ENCODE assay signal across 15 cellular contexts in the genomic region with DNA sequence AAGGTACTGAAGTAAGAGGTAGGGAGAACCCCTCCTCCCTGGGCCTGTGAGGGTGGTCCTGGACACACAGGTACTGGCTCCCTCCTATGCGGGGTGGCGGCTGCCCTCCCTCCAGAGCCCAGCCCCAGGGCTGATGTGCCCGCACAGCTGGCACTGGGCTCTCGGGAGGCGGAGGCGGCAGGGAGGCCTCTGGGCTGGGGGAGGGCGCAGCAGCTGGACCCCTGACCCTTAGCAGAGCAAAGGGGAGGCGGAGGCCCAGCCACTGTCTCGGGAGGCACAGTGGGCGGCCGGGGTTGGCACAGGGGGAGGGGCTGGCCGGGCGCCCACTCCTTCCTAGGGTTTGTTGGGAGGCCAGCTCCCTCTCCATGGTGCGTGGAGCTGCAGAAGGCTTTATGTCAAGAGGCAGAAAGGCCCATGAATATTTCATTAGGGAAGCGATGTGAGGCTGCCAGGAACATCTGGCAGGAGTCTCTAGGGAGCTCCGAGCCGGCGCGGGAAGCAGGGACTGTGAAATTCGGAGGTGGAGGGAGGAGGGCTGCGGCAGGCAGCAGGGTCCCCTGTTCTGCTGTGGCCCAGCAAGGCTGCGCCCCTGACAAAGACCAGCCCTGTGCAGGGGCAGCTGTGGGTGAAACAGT. TPM values are rescaled to one million over a fixed set of nuclear protein-coding genes. Genes with fewer than 3 reads are reported as not detected.
DNase-seq lines count a peak whose midpoint lies in the region; ATAC-seq and TF ChIP-seq lines count a peak whose summit lies in the region.
"Had no signal": no experiment of that assay in that cellular context is flagged by ENCODE, and none has a peak within 500 bp of the region (broad histone marks: within the 10 kb centered on the region; RNA-seq: fewer than 3 reads in every experiment).

No MANE protein-coding gene starts in this region.

- H3K27me3 Mint-ChIP-seq in activated CD4-positive, alpha-beta T cell treated with anti-CD3 and anti-CD28 coated beads for 36 hours = no peaks in the 10 kb centered on the region

- H3K4me3 ChIP-seq in HEK293 (ENCODE audit: low read depth, low read length) = no peak overlapping the region
- no peak overlapping the region for H3K4me3 ChIP-seq in SJCRH30
- no peak overlapping the region for H3K4me3 ChIP-seq in lower lobe of right lung
- no peak overlapping the region for H3K4me3 ChIP-seq in mammary epithelial cell (replicated peaks in 1 of 3; ENCODE audit: insufficient read depth in 1 of 3, low read depth in 2 of 3, low read length in 3 of 3)
- H3K4me3 ChIP-seq in mesenchymal stem cell (ENCODE audit: insufficient read depth in 1 of 2, low read depth in 1 of 2, low read length in 2 of 2) = no peak overlapping the region
- H3K4me3 ChIP-seq: coronary artery, pancreas had no signal

- WGBS in mammary epithelial cell (ENCODE audit: low coverage, missing lambda C conversion rate) = 11% methylated on average over 12 of the region's 22 CpGs
- WGBS in mesenchymal stem cell = 81% methylated on average over 22 of the region's 22 CpGs

- H3K4me3 Mint-ChIP-seq in activated CD4-positive, alpha-beta T cell treated with anti-CD3 and anti-CD28 coated beads for 36 hours = no peak overlapping the region
- H3K4me3 Mint-ChIP-seq: activated naive CD8-positive, alpha-beta T cell treated with anti-CD3 and anti-CD28 coated beads, Interleukin-2, amount 50 U/mL, for 24 hours; type B pancreatic cell had no signal

- H2AK5ac ChIP-seq in mesenchymal stem cell (ENCODE audit: low read length, severe bottlenecking) = no peak overlapping the region

- no peak overlapping the region for H2BK120ac ChIP-seq in mesenchymal stem cell (ENCODE audit: low read depth, low read length)

- CTCF ChIA-PET in HEK293 (lab: Yijun Ruan, JAX) = no interaction called here
- CTCF ChIA-PET in mammary epithelial cell (lab: Charles Lee; ENCODE audit: low non-redundant PET) = no interaction called here
- CTCF ChIA-PET in activated CD4-positive, alpha-beta T cell treated with anti-CD3 and anti-CD28 coated beads for 36 hours (lab: Charles Lee) = interaction anchor here (0.5 kb wide), 1 partner anchor 271 kb away, joined by 4 read pairs; no protein-coding TSS in a partner anchor

- H3K27ac ChIP-seq in HEK293 (ENCODE audit: extremely low read depth, low read depth, low read length) = no peak overlapping the region
- H3K27ac ChIP-seq in SJCRH30 = no peak overlapping the region
- H3K27ac ChIP-seq in lower lobe of right lung = no peak overlapping the region
- H3K27ac ChIP-seq in mammary epithelial cell (ENCODE audit: insufficient read depth, low read depth, low read length) = no peak overlapping the region
- H3K27ac ChIP-seq in mesenchymal stem cell (ENCODE audit: low read length, poor library complexity, severe bottlenecking) = no peak overlapping the region
- H3K27ac ChIP-seq: coronary artery, pancreas had no signal

- DNase-seq in 8988T (peak; percentile 56), SJCRH30 (peak; percentile 72 to 81), lower lobe of right lung (peak; percentile 13), mammary epithelial cell (no peak), NCI-H226 (no peak), mesenchymal stem cell (no peak)
- DNase-seq in activated CD4-positive, alpha-beta T cell treated with anti-CD3 and anti-CD28 coated beads for 36 hours = no peak
- DNase-seq: activated naive CD8-positive, alpha-beta T cell treated with anti-CD3 and anti-CD28 coated beads, Interleukin-2, amount 50 U/mL, for 24 hours; mesendoderm had no signal

- no peak overlapping the region for H3K14ac ChIP-seq in mesenchymal stem cell (ENCODE audit: low read length in 2 of 2)

- peaks cover 2% of the 10 kb centered on the region for H3K9me3 Mint-ChIP-seq in activated CD4-positive, alpha-beta T cell treated with anti-CD3 and anti-CD28 coated beads for 36 hours (ENCODE audit: low read depth)

- H3K27me3 ChIP-seq in SJCRH30 = 0 out of 2 replicates have a peak, but pooled peaks cover 7% of the 10 kb centered on the region
- peaks cover 66% of the 10 kb centered on the region for H3K27me3 ChIP-seq in lower lobe of right lung (ENCODE audit: low read depth)
- H3K27me3 ChIP-seq in mammary epithelial cell (ENCODE audit: insufficient read depth, low read length) = peaks cover 10% of the 10 kb centered on the region
- H3K27me3 ChIP-seq in mesenchymal stem cell (ENCODE audit: control insufficient read depth in 1 of 2, insufficient read depth in 1 of 2, low read length in 2 of 2) = peaks cover 3 to 91% of the 10 kb centered on the region in 2 experiments

- no peaks in the 10 kb centered on the region for H3K79me2 ChIP-seq in mammary epithelial cell (ENCODE audit: insufficient read depth, low read length)

- no peak overlapping the region for H3K18ac ChIP-seq in mesenchymal stem cell (ENCODE audit: low read depth in 1 of 2, low read length in 2 of 2)

- H3K4ac ChIP-seq in mesenchymal stem cell (ENCODE audit: low read depth in 1 of 2, low read length in 2 of 2) = no peak overlapping the region

- H2BK15ac ChIP-seq in mesenchymal stem cell (ENCODE audit: low read depth, poor library complexity, severe bottlenecking) = no peak overlapping the region

- no peaks in the 10 kb centered on the region for H3K4me1 Mint-ChIP-seq in activated CD4-positive, alpha-beta T cell treated with anti-CD3 and anti-CD28 coated beads for 36 hours

- H3K4me2 ChIP-seq in mammary epithelial cell (ENCODE audit: insufficient read depth, low read depth, low read length) = no peak overlapping the region
- H3K4me2 ChIP-seq in mesenchymal stem cell (ENCODE audit: low read length, poor library complexity, severe bottlenecking) = no peak overlapping the region

- in situ Hi-C loops in mammary epithelial cell (cut with MboI; ENCODE audit: low sequenced_read_pairs in 2 of 2) = no loop called here

- intact Hi-C loops in lower lobe of right lung (cut with DNase I) = no loop called here
- intact Hi-C loops in mammary epithelial cell (cut with micrococcal nuclease) = loop anchor here (5.0 kb wide), 2 partner anchors 108 to 232 kb away; no protein-coding TSS in a partner anchor
- intact Hi-C loops in activated CD4-positive, alpha-beta T cell treated with anti-CD3 and anti-CD28 coated beads for 36 hours (cut with DNase I, micrococcal nuclease) = no loop called here

- H3K36me3 ChIP-seq in HEK293 (ENCODE audit: control insufficient read depth in 2 of 2, insufficient read depth in 1 of 2, low read length in 2 of 2) (no peaks in the 10 kb centered on the region), SJCRH30 (no peaks in the 10 kb centered on the region), lower lobe of right lung (no peaks in the 10 kb centered on the region), mammary epithelial cell (ENCODE audit: insufficient read depth, low read length) (no peaks in the 10 kb centered on the region), mesenchymal stem cell (ENCODE audit: control insufficient read depth in 1 of 2, insufficient read depth in 2 of 2, low read depth in 1 of 2, low read length in 2 of 2) (no peaks in the 10 kb centered on the region)
- H3K36me3 ChIP-seq: pancreas had no signal

- H2AFZ ChIP-seq in mammary epithelial cell (ENCODE audit: low read depth, low read length) (no peak overlapping the region), mesenchymal stem cell (ENCODE audit: low read depth, low read length) (no peak overlapping the region)

- no peak overlapping the region for H4K91ac ChIP-seq in mesenchymal stem cell (ENCODE audit: low read length)

- peaks cover 2% of the 10 kb centered on the region for H4K20me1 ChIP-seq in mammary epithelial cell (ENCODE audit: insufficient read depth, low read length)

- POLR2A ChIA-PET in HEK293 (lab: Yijun Ruan, JAX) = no interaction called here
- POLR2A ChIA-PET in activated CD4-positive, alpha-beta T cell treated with anti-CD3 and anti-CD28 coated beads for 36 hours (lab: Charles Lee) = no interaction called here

- no peaks in the 10 kb centered on the region for H3K79me1 ChIP-seq in mesenchymal stem cell (replicated peaks; ENCODE audit: low read length, poor library complexity, severe bottlenecking)

- dilution Hi-C loops in mammary epithelial cell (cut with HindIII; ENCODE audit: low sequenced_read_pairs) = loop anchor here (5.0 kb wide), 5 partner anchors 52 to 168 kb away; partner anchors contain the start of genes CDH15 and ZNF778

- H3K9ac ChIP-seq in mammary epithelial cell (ENCODE audit: insufficient read depth, low read length) = no peak overlapping the region
- H3K9ac ChIP-seq in mesenchymal stem cell (ENCODE audit: low read length) = no peak overlapping the region

- no peaks in the 10 kb centered on the region for H3K9me3 ChIP-seq in HEK293 (ENCODE audit: control insufficient read depth, insufficient read depth, low read depth, low read length)
- no peaks in the 10 kb centered on the region for H3K9me3 ChIP-seq in SJCRH30 (replicated peaks)
- no peaks in the 10 kb centered on the region for H3K9me3 ChIP-seq in lower lobe of right lung
- H3K9me3 ChIP-seq in mammary epithelial cell (replicated peaks; ENCODE audit: insufficient read depth, low read length) = no peaks in the 10 kb centered on the region
- peaks cover 5% of the 10 kb centered on the region for H3K9me3 ChIP-seq in mesenchymal stem cell (ENCODE audit: control insufficient read depth, low read length)
- H3K9me3 ChIP-seq: pancreas had no signal

- H3K27ac Mint-ChIP-seq in activated CD4-positive, alpha-beta T cell treated with anti-CD3 and anti-CD28 coated beads for 36 hours = no peak overlapping the region
- H3K27ac Mint-ChIP-seq: activated naive CD8-positive, alpha-beta T cell treated with anti-CD3 and anti-CD28 coated beads, Interleukin-2, amount 50 U/mL, for 24 hours; IgD-negative memory B cell; type B pancreatic cell had no signal

- TF ChIP-seq CTCF in HEK293 (tag by site-specific recombination; IDR thresholded peaks at IDR 0.05) (no peak), lower lobe of right lung (IDR thresholded peaks at IDR 0.05) (no peak), mammary epithelial cell (conservative IDR thresholded peaks at IDR 0.05 in 1 of 2, IDR thresholded peaks at IDR 0.05 in 1 of 2; ENCODE audit: extremely low read depth in 1 of 2, insufficient read depth in 1 of 2, low read depth in 1 of 2, low read length in 2 of 2) (no peak)

- no peak for ATAC-seq in lower lobe of right lung
- ATAC-seq in activated CD4-positive, alpha-beta T cell treated with anti-CD3 and anti-CD28 coated beads for 36 hours = no peak
- ATAC-seq: activated naive CD8-positive, alpha-beta T cell treated with anti-CD3 and anti-CD28 coated beads, Interleukin-2, amount 50 U/mL, for 24 hours; esophagus mucosa; pancreas had no signal

- no peak overlapping the region for H2BK12ac ChIP-seq in mesenchymal stem cell (ENCODE audit: low read length in 2 of 2)

- H3K23ac ChIP-seq in mesenchymal stem cell (ENCODE audit: low read length in 2 of 2) = no peak overlapping the region

- no peak overlapping the region for H4K8ac ChIP-seq in mesenchymal stem cell (ENCODE audit: low read length)

- no peaks in the 10 kb centered on the region for H3K36me3 Mint-ChIP-seq in activated CD4-positive, alpha-beta T cell treated with anti-CD3 and anti-CD28 coated beads for 36 hours (ENCODE audit: low read depth)
- H3K36me3 Mint-ChIP-seq: type B pancreatic cell had no signal

- no peak overlapping the region for H2BK5ac ChIP-seq in mesenchymal stem cell (ENCODE audit: low read depth, low read length, poor library complexity, severe bottlenecking)

- no TSS peak for BruUV-seq in mammary epithelial cell (replicated peaks; lab: Mats Ljungman, UMichigan)

- H3K4me1 ChIP-seq in HEK293 (ENCODE audit: control insufficient read depth, insufficient read depth, low read length) (no peaks in the 10 kb centered on the region; the same call in 1 of the 2 replicates), SJCRH30 (peaks cover 20% of the 10 kb centered on the region), lower lobe of right lung (no peaks in the 10 kb centered on the region), mammary epithelial cell (ENCODE audit: insufficient read depth, low read length) (peaks cover 22% of the 10 kb centered on the region), mesenchymal stem cell (ENCODE audit: control insufficient read depth, insufficient read depth, low read depth, low read length) (no peaks in the 10 kb centered on the region)
- H3K4me1 ChIP-seq: pancreas had no signal

RNA-seq across cellular contexts. Expression of gene ACSF3, which starts 44.1 kb away (rescaled TPM):
- 9.2 and 11.8 TPM in 2 replicates for total RNA-seq in SJCRH30 (2014; rRNA removed; shearing (Covaris generic))
- total RNA-seq in lower lobe of right lung = 31.7 TPM
- 10 to 100 TPM; 18.0 to 31.8 TPM for total RNA-seq in mammary epithelial cell
- 13.3 TPM for polyA plus RNA-seq in mammary epithelial cell
- 22.6 TPM for polyA minus RNA-seq in mammary epithelial cell
- polyA plus RNA-seq in mesenchymal stem cell (2013, experiment 1 of 2) = 7.7 TPM
- polyA plus RNA-seq in mesenchymal stem cell (2013, experiment 2 of 2) = 7.7 TPM
- 10 to 100 TPM; 39.7 to 41.7 TPM for total RNA-seq in activated CD4-positive, alpha-beta T cell treated with anti-CD3 and anti-CD28 coated beads for 36 hours

Comparison
In these comparisons a context has a peak if more than half of its experiments do, and no peak if none do; other contexts are left out.
1. DNase-seq: peak in 8988T (single experiment), SJCRH30 (2 of 2) and lower lobe of right lung (single experiment); none in mammary epithelial cell (single experiment), NCI-H226 (single experiment), mesenchymal stem cell (single experiment) and activated CD4-positive, alpha-beta T cell treated with anti-CD3 and anti-CD28 coated beads for 36 hours (single experiment).